ENCODE assay signal across 21 cellular contexts in the genomic region with DNA sequence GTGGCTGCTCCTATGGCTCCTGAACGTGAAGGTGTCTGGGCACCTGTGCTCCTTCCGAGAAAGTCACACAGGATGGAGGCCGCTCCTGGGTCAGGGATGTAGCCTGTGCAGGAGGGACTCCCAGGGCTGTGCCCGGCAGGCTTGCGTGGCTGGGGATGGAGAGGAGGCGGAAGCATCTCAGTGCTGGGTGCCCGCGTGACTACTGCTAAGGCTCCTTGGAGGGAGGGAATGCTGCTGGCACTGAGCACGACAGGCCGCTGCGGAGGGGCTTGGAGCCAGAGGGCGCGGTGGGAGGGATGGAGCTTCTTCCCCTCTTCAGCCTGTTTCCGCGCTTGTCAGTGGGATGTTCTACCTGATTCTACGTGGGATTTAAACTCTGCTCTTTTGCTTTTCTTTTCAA. TPM values are rescaled to one million over a fixed set of nuclear protein-coding genes. Genes with fewer than 3 reads are reported as not detected.
DNase-seq lines count a peak whose midpoint lies in the region; ATAC-seq and TF ChIP-seq lines count a peak whose summit lies in the region.
"Had no signal": no experiment of that assay in that cellular context is flagged by ENCODE, and none has a peak within 500 bp of the region (broad histone marks: within the 10 kb centered on the region; RNA-seq: fewer than 3 reads in every experiment).

No MANE protein-coding gene starts in this region.

- H3K36me3 Mint-ChIP-seq in T-helper 2 cell treated with Interferon-gamma antibody and Interleukin-4, amounts not matched to agents 5 μg/mL and 100 μg/mL, for 36 hours (ENCODE audit: low read depth), result no peaks in the 10 kb centered on the region
- H3K36me3 Mint-ChIP-seq: CD8-positive, alpha-beta memory T cell had no signal

- H3K27me3 ChIP-seq in RWPE2 (ENCODE audit: insufficient read depth, poor library complexity, severe bottlenecking), result no peaks in the 10 kb centered on the region
- H3K27me3 ChIP-seq in upper lobe of right lung, result no peaks in the 10 kb centered on the region
- H3K27me3 ChIP-seq: BLaER1 treated with 17β-estradiol and CSF1 and Interleukin-3, amounts not matched to agents 10 nM and 100 nM had no signal

- H3K4me3 Mint-ChIP-seq in T-helper 2 cell treated with Interferon-gamma antibody and Interleukin-4, amounts not matched to agents 5 μg/mL and 100 μg/mL, for 36 hours, result no peak overlapping the region

- H3K4me1 ChIP-seq in RWPE2 (ENCODE audit: insufficient read depth, poor library complexity, severe bottlenecking) (no peaks in the 10 kb centered on the region), upper lobe of right lung (no peaks in the 10 kb centered on the region)
- H3K4me1 ChIP-seq: BLaER1 treated with 17β-estradiol and CSF1 and Interleukin-3, amounts not matched to agents 10 nM and 100 nM had no signal

- intact Hi-C loops in upper lobe of right lung (cut with DNase I), result no loop called here

- no peaks in the 10 kb centered on the region for H3K27me3 Mint-ChIP-seq in T-helper 2 cell treated with Interferon-gamma antibody and Interleukin-4, amounts not matched to agents 5 μg/mL and 100 μg/mL, for 36 hours (ENCODE audit: low read depth)

- no peak overlapping the region for H3K27ac Mint-ChIP-seq in T-helper 2 cell treated with Interferon-gamma antibody and Interleukin-4, amounts not matched to agents 5 μg/mL and 100 μg/mL, for 36 hours

- H3K4me3 ChIP-seq in RWPE2 (ENCODE audit: severe bottlenecking) (no peak overlapping the region), upper lobe of right lung (no peak overlapping the region)
- H3K4me3 ChIP-seq: BLaER1 treated with 17β-estradiol and CSF1 and Interleukin-3, amounts not matched to agents 10 nM and 100 nM had no signal

- no peaks in the 10 kb centered on the region for H3K4me1 Mint-ChIP-seq in T-helper 2 cell treated with Interferon-gamma antibody and Interleukin-4, amounts not matched to agents 5 μg/mL and 100 μg/mL, for 36 hours (ENCODE audit: low read depth)
- H3K4me1 Mint-ChIP-seq: CD8-positive, alpha-beta memory T cell had no signal

- H3K36me3 ChIP-seq in RWPE2 (ENCODE audit: low read depth), result no peaks in the 10 kb centered on the region
- no peaks in the 10 kb centered on the region for H3K36me3 ChIP-seq in upper lobe of right lung

- no peaks in the 10 kb centered on the region for H3K9me3 Mint-ChIP-seq in T-helper 2 cell treated with Interferon-gamma antibody and Interleukin-4, amounts not matched to agents 5 μg/mL and 100 μg/mL, for 36 hours

- H3K27ac ChIP-seq in RWPE2 (ENCODE audit: poor library complexity, severe bottlenecking), result no peak overlapping the region
- H3K27ac ChIP-seq in upper lobe of right lung, result no peak overlapping the region
- H3K27ac ChIP-seq: 22Rv1; BLaER1 treated with 17β-estradiol and CSF1 and Interleukin-3, amounts not matched to agents 10 nM and 100 nM; RWPE1 had no signal

- no peak for ATAC-seq in RWPE2 (ENCODE audit: low read depth)
- ATAC-seq in left lobe of liver, result no peak
- ATAC-seq in upper lobe of right lung, result peak; percentile 14
- ATAC-seq: HCT116 had no signal

- no peaks in the 10 kb centered on the region for H3K9me3 ChIP-seq in RWPE2 (ENCODE audit: severe bottlenecking)
- H3K9me3 ChIP-seq in upper lobe of right lung, result no peaks in the 10 kb centered on the region

- TF ChIP-seq CTCF in RWPE2 (IDR thresholded peaks at IDR 0.05; ENCODE audit: poor library complexity, severe bottlenecking) (no peak), upper lobe of right lung (IDR thresholded peaks at IDR 0.05) (no peak)

- peak; percentile 1 for DNase-seq in T-helper 2 cell treated with Interferon-gamma antibody and Interleukin-4, amounts not matched to agents 5 μg/mL and 100 μg/mL, for 36 hours (ENCODE audit: low spot score)
- DNase-seq in T-helper 2 cell, result no peak
- DNase-seq in RWPE2 (ENCODE audit: low spot score), result peak; percentile 29
- peak; percentile 29 for DNase-seq in left lobe of liver (ENCODE audit: low spot score)
- DNase-seq in upper lobe of right lung, result no peak
- no peak for DNase-seq in AG08395 (ENCODE audit: low spot score)
- no peak for DNase-seq in OCI-M2 (lab: John Stamatoyannopoulos, UW; ENCODE audit: unreplicated experiment)
- no peak for DNase-seq in SIG-M5 (lab: John Stamatoyannopoulos, UW)
- DNase-seq: ACHN; Calu3; CD8-positive, alpha-beta memory T cell; KG1; NCI-H1105; NCI-H2029 treated with DMSO at 0.1 percent for 48 hours; NCI-H226; NCI-H510A treated with DMSO at 0.1 percent for 48 hours; NCI-H748 treated with DMSO at 0.1 percent for 48 hours had no signal

RNA-seq across cellular contexts. Expression of a gene that starts 35.0 kb away (rescaled TPM):
- total RNA-seq in left lobe of liver (12.8 TPM), upper lobe of right lung (3.9 TPM)

Comparison
In these comparisons a context has a peak if more than half of its experiments do, and no peak if none do; other contexts are left out.
1. DNase-seq: peak in T-helper 2 cell treated with Interferon-gamma antibody and Interleukin-4, amounts not matched to agents 5 μg/mL and 100 μg/mL, for 36 hours (single experiment), RWPE2 (single experiment) and left lobe of liver (single experiment); none in T-helper 2 cell (0 of 5), upper lobe of right lung (single experiment), AG08395 (single experiment), OCI-M2 (single experiment) and SIG-M5 (single experiment).